ENCODE assay signal across 7 cellular contexts in genomic region chr9:92324451-92324850, GRCh38. TPM values are rescaled to one million over a fixed set of nuclear protein-coding genes. Genes with fewer than 3 reads are reported as not detected.
A peak's percentile ranks its signal among the peaks of the same experiment; 100 is the strongest.
DNase-seq lines count a peak whose midpoint lies in the region; ATAC-seq lines count a peak whose summit lies in the region.

No MANE protein-coding gene starts in this region.

- H3K27ac ChIP-seq in HUES6 (ENCODE audit: low read depth, low read length), result peak overlapping the region; percentile 96; the same call in 1 of the 2 replicates

- H3K36me3 Mint-ChIP-seq in activated CD4-positive, alpha-beta memory T cell treated with anti-CD3 and anti-CD28 coated beads for 36 hours, result peaks cover 28% of the 10 kb centered on the region

- ATAC-seq in stimulated activated naive CD8-positive, alpha-beta T cell treated with anti-CD3 and anti-CD28 coated beads, Interleukin-15, amount 100 ng/mL, for 72 hours, result no peak
- ATAC-seq in GM19397 (IDR thresholded peaks at IDR 0.05; ENCODE audit: unreplicated experiment), result no peak

- H3K27me3 Mint-ChIP-seq in activated CD4-positive, alpha-beta memory T cell treated with anti-CD3 and anti-CD28 coated beads for 36 hours, result no peaks in the 10 kb centered on the region
- no peaks in the 10 kb centered on the region for H3K27me3 Mint-ChIP-seq in stimulated activated naive CD8-positive, alpha-beta T cell treated with anti-CD3 and anti-CD28 coated beads, Interleukin-15, amount 100 ng/mL, for 72 hours

- intact Hi-C loops in activated CD4-positive, alpha-beta memory T cell treated with anti-CD3 and anti-CD28 coated beads for 36 hours (cut with micrococcal nuclease), result loop anchor here (2.0 to 10.0 kb wide), 4 partner anchors 120 to 440 kb away; partner anchors contain the start of genes BICD2 and SPTLC1

- H3K4me3 Mint-ChIP-seq in activated CD4-positive, alpha-beta memory T cell treated with anti-CD3 and anti-CD28 coated beads for 36 hours, result peak overlapping the region; percentile 90
- H3K4me3 Mint-ChIP-seq in stimulated activated naive CD8-positive, alpha-beta T cell treated with anti-CD3 and anti-CD28 coated beads, Interleukin-15, amount 100 ng/mL, for 72 hours, result peak overlapping the region; percentile 95 to 97

- POLR2A ChIA-PET in activated CD4-positive, alpha-beta memory T cell treated with anti-CD3 and anti-CD28 coated beads for 36 hours (lab: Charles Lee), result interaction anchor here (0.9 to 2.0 kb wide), 5 partner anchors 10 to 346 kb away, joined by 3 to 11 read pairs (median 5); partner anchors contain the start of gene IPPK

- DNase-seq in activated CD4-positive, alpha-beta memory T cell treated with anti-CD3 and anti-CD28 coated beads for 36 hours, result no peak
- no peak for DNase-seq in stimulated activated naive CD8-positive, alpha-beta T cell treated with anti-CD3 and anti-CD28 coated beads, Interleukin-15, amount 100 ng/mL, for 72 hours
- DNase-seq in DMS114 treated with DMSO at 0.1 percent for 48 hours (lab: John Stamatoyannopoulos, UW; ENCODE audit: unreplicated experiment) (no peak), dermis blood vessel endothelial cell (no peak)

- peaks cover 36% of the 10 kb centered on the region for H3K4me1 Mint-ChIP-seq in activated CD4-positive, alpha-beta memory T cell treated with anti-CD3 and anti-CD28 coated beads for 36 hours (ENCODE audit: low read depth)
- peaks cover 34% of the 10 kb centered on the region for H3K4me1 Mint-ChIP-seq in stimulated activated naive CD8-positive, alpha-beta T cell treated with anti-CD3 and anti-CD28 coated beads, Interleukin-15, amount 100 ng/mL, for 72 hours

- peak overlapping the region; percentile 94 for H3K27ac Mint-ChIP-seq in activated CD4-positive, alpha-beta memory T cell treated with anti-CD3 and anti-CD28 coated beads for 36 hours
- peak overlapping the region; percentile 98 to 100 for H3K27ac Mint-ChIP-seq in stimulated activated naive CD8-positive, alpha-beta T cell treated with anti-CD3 and anti-CD28 coated beads, Interleukin-15, amount 100 ng/mL, for 72 hours

- H3K4me3 ChIP-seq in HUES6 (ENCODE audit: low read depth, low read length) (peak overlapping the region; percentile 92), iPS-11a (ENCODE audit: low read depth, low read length) (peak overlapping the region; percentile 93)

- H3K4me1 ChIP-seq in HUES6 (ENCODE audit: control insufficient read depth, insufficient read depth, low read length), result peaks cover 12% of the 10 kb centered on the region; the same call in 1 of the 2 replicates

- no peaks in the 10 kb centered on the region for H3K27me3 ChIP-seq in HUES6 (ENCODE audit: control insufficient read depth, insufficient read depth, low read length)

- CTCF ChIA-PET in activated CD4-positive, alpha-beta memory T cell treated with anti-CD3 and anti-CD28 coated beads for 36 hours (lab: Charles Lee), result interaction anchor here (1.8 to 1.9 kb wide), 2 partner anchors 22 to 30 kb away, joined by 4 to 7 read pairs; no protein-coding TSS in a partner anchor

- H3K36me3 ChIP-seq in HUES6 (ENCODE audit: control insufficient read depth, insufficient read depth, low read length), result peaks cover 34% of the 10 kb centered on the region

- H3K9me3 ChIP-seq in HUES6 (ENCODE audit: control insufficient read depth, insufficient read depth, low read depth, low read length), result no peaks in the 10 kb centered on the region

- H3K9ac ChIP-seq in HUES6 (ENCODE audit: low read length), result peak overlapping the region; percentile 98

- H3K9me3 Mint-ChIP-seq in activated CD4-positive, alpha-beta memory T cell treated with anti-CD3 and anti-CD28 coated beads for 36 hours, result no peaks in the 10 kb centered on the region
- H3K9me3 Mint-ChIP-seq in stimulated activated naive CD8-positive, alpha-beta T cell treated with anti-CD3 and anti-CD28 coated beads, Interleukin-15, amount 100 ng/mL, for 72 hours, result no peaks in the 10 kb centered on the region

RNA-seq across cellular contexts. Expression of gene NOL8, which starts 0.7 kb away (rescaled TPM):
- 10 to 100 TPM; 45.6 to 47.1 TPM for total RNA-seq in activated CD4-positive, alpha-beta memory T cell treated with anti-CD3 and anti-CD28 coated beads for 36 hours
- 28.2 and 29.1 TPM in 2 replicates for total RNA-seq in dermis blood vessel endothelial cell

RNA-seq across cellular contexts. Expression of gene CENPP, which starts 1.3 kb away (rescaled TPM):
- total RNA-seq in activated CD4-positive, alpha-beta memory T cell treated with anti-CD3 and anti-CD28 coated beads for 36 hours, result 10 to 100 TPM; 21.8 to 23.5 TPM
- total RNA-seq in dermis blood vessel endothelial cell, result 2.9 and 3.3 TPM in 2 replicates

RNA-seq across cellular contexts. Expression of gene IARS1, which starts 31.0 kb away (rescaled TPM):
- 100 to 1,000 TPM; 212 to 222 TPM for total RNA-seq in activated CD4-positive, alpha-beta memory T cell treated with anti-CD3 and anti-CD28 coated beads for 36 hours
- 124 and 197 TPM in 2 replicates for total RNA-seq in dermis blood vessel endothelial cell
